13 cellular contexts compared by ENCODE assay signal in genomic region chr2:85741211-85741610, GRCh38. TPM values are rescaled to one million over a fixed set of nuclear protein-coding genes. Genes with fewer than 3 reads are reported as not detected.
DNase-seq lines count a peak whose midpoint lies in the region; ATAC-seq, FAIRE-seq and TF ChIP-seq lines count a peak whose summit lies in the region.
"Had no signal": no experiment of that assay in that cellular context is flagged by ENCODE, and none has a peak within 500 bp of the region (broad histone marks: within the 10 kb centered on the region; RNA-seq: fewer than 3 reads in every experiment).

No MANE protein-coding gene starts in this region.

- no peaks in the 10 kb centered on the region for H3K9me3 ChIP-seq in astrocyte (ENCODE audit: insufficient read depth, low read depth, low read length)
- H3K9me3 ChIP-seq in ovary, result no peaks in the 10 kb centered on the region
- no peaks in the 10 kb centered on the region for H3K9me3 ChIP-seq in uterus

- H3K27me3 ChIP-seq in astrocyte (ENCODE audit: insufficient read depth, low read length) (no peaks in the 10 kb centered on the region), ovary (no peaks in the 10 kb centered on the region), uterus (no peaks in the 10 kb centered on the region)

- FAIRE-seq in astrocyte (lab: Jason Lieb, UNC), result no peak

- H3K4me1 Mint-ChIP-seq in astrocyte (ENCODE audit: low read depth, unreplicated experiment), result peaks cover 32% of the 10 kb centered on the region
- H3K4me1 Mint-ChIP-seq: activated naive CD4-positive, alpha-beta T cell treated with anti-CD3 and anti-CD28 coated beads, Interleukin-2, amount 50 U/mL, for 24 hours had no signal

- peak overlapping the region; percentile 82 for H3K4me2 ChIP-seq in astrocyte (ENCODE audit: low read length)
- H3K4me2 ChIP-seq: KMS-11 had no signal

- H3K4me1 ChIP-seq in astrocyte (ENCODE audit: insufficient read depth, low read length) (peaks cover 45% of the 10 kb centered on the region), ovary (ENCODE audit: insufficient read depth) (peaks cover 33% of the 10 kb centered on the region), uterus (peaks cover 35 to 48% of the 10 kb centered on the region in 2 donors)

- no peaks in the 10 kb centered on the region for H4K20me1 ChIP-seq in astrocyte (ENCODE audit: insufficient read depth, low read length)

- no peaks in the 10 kb centered on the region for H3K79me2 ChIP-seq in astrocyte (ENCODE audit: insufficient read depth, low read length)

- no peak overlapping the region for H3K4me3 Mint-ChIP-seq in astrocyte (ENCODE audit: unreplicated experiment)
- H3K4me3 Mint-ChIP-seq: activated naive CD4-positive, alpha-beta T cell treated with anti-CD3 and anti-CD28 coated beads, Interleukin-2, amount 50 U/mL, for 24 hours; stimulated activated naive CD8-positive, alpha-beta T cell treated with anti-CD3 and anti-CD28 coated beads, Interleukin-15, Interleukin-2, amounts not matched to agents 100 ng/mL and 50 ng/mL, for 24 hours had no signal

- TF ChIP-seq EP300 in ovary (IDR thresholded peaks at IDR 0.05), result no peak

- H3K27ac Mint-ChIP-seq in astrocyte (ENCODE audit: unreplicated experiment), result no peak overlapping the region
- H3K27ac Mint-ChIP-seq: activated naive CD4-positive, alpha-beta T cell treated with anti-CD3 and anti-CD28 coated beads, Interleukin-2, amount 50 U/mL, for 24 hours; stimulated activated naive CD8-positive, alpha-beta T cell treated with anti-CD3 and anti-CD28 coated beads, Interleukin-15, Interleukin-2, amounts not matched to agents 100 ng/mL and 50 ng/mL, for 24 hours had no signal

- ATAC-seq in left cardiac atrium, result peak; percentile 9 to 12
- no peak for ATAC-seq in HG03520 (IDR thresholded peaks at IDR 0.05; ENCODE audit: unreplicated experiment)
- ATAC-seq in HG03039 (IDR thresholded peaks at IDR 0.05; ENCODE audit: unreplicated experiment), result no peak

- H3K36me3 Mint-ChIP-seq in astrocyte (ENCODE audit: low read depth, unreplicated experiment), result peaks cover 1% of the 10 kb centered on the region
- H3K36me3 Mint-ChIP-seq: activated naive CD4-positive, alpha-beta T cell treated with anti-CD3 and anti-CD28 coated beads, Interleukin-2, amount 50 U/mL, for 24 hours had no signal

- H3K4me3 ChIP-seq in astrocyte (ENCODE audit: insufficient read depth, low read depth, low read length) (no peak overlapping the region), ovary (no peak overlapping the region), uterus (no peak overlapping the region)

- H2AFZ ChIP-seq in astrocyte (ENCODE audit: low read depth, low read length), result no peak overlapping the region

- peaks cover 9% of the 10 kb centered on the region for H3K9me3 Mint-ChIP-seq in astrocyte (ENCODE audit: unreplicated experiment)
- H3K9me3 Mint-ChIP-seq: activated naive CD4-positive, alpha-beta T cell treated with anti-CD3 and anti-CD28 coated beads, Interleukin-2, amount 50 U/mL, for 24 hours; stimulated activated naive CD8-positive, alpha-beta T cell treated with anti-CD3 and anti-CD28 coated beads, Interleukin-15, Interleukin-2, amounts not matched to agents 100 ng/mL and 50 ng/mL, for 24 hours had no signal

- TF ChIP-seq POLR2A in ovary (IDR thresholded peaks at IDR 0.05) (no peak), uterus (IDR thresholded peaks at IDR 0.05) (no peak)

- H3K36me3 ChIP-seq in astrocyte (ENCODE audit: insufficient read depth, low read length) (no peaks in the 10 kb centered on the region), ovary (no peaks in the 10 kb centered on the region), uterus (no peaks in the 10 kb centered on the region)

- no peak for TF ChIP-seq CTCF in astrocyte (IDR thresholded peaks at IDR 0.05; ENCODE audit: insufficient read depth, low read depth, low read length)
- no peak for TF ChIP-seq CTCF in ovary (IDR thresholded peaks at IDR 0.05)
- no peak for TF ChIP-seq CTCF in uterus (IDR thresholded peaks at IDR 0.05)

- WGBS in ovary, 3 donors, result 93 to 97% (median 94%) methylated on average over 8 of the region's 8 CpGs

- H3K9ac ChIP-seq in astrocyte (ENCODE audit: low read length), result peak overlapping the region; percentile 72
- H3K9ac ChIP-seq: KMS-11 had no signal

- peak overlapping the region; percentile 81 for H3K27ac ChIP-seq in astrocyte (ENCODE audit: low read depth, low read length)
- peak overlapping the region; percentile 51 to 89 for H3K27ac ChIP-seq in ovary
- H3K27ac ChIP-seq in uterus, result peak overlapping the region; percentile 93 to 96
- H3K27ac ChIP-seq: KMS-11 had no signal

- intact Hi-C loops in left cardiac atrium (cut with DNase I), result no loop called here
- intact Hi-C loops in ovary (cut with DNase I), result loop anchor here in 1 of 4 donors (5.0 kb wide), 1 partner anchor 326 kb away; no protein-coding TSS in a partner anchor
- intact Hi-C loops in uterus (cut with DNase I; ENCODE audit: low total_unique reads), result no loop called here

- no peak for DNase-seq in astrocyte (ENCODE audit: low read depth)
- peak; percentile 57 for DNase-seq in left cardiac atrium
- DNase-seq in ovary, result no peak
- no peak for DNase-seq in uterus
- no peak for DNase-seq in SKM-1 treated with dmso at 0.1 percent for 144 hours (lab: John Stamatoyannopoulos, UW; ENCODE audit: unreplicated experiment)
- DNase-seq: activated CD4-positive, alpha-beta T cell treated with anti-CD3 and anti-CD28 coated beads, Interleukin-2, amount 50 U/mL, for 1 hour; islet precursor cell; NCI-H510A treated with DMSO at 0.1 percent for 48 hours had no signal

- peaks cover 51% of the 10 kb centered on the region for H3K27me3 Mint-ChIP-seq in astrocyte (ENCODE audit: low read depth, unreplicated experiment)

RNA-seq across cellular contexts. Expression of gene ATOH8, which starts 12.6 kb away (rescaled TPM):
- total RNA-seq in astrocyte (1.2 and 1.9 TPM in 2 replicates), left cardiac atrium (10 to 100 TPM; 23.4 to 29.1 TPM), ovary (10 to 100 TPM; 10.7 to 37.7 (median 29.6) TPM), uterus (10 to 100 TPM; 13.2 to 83.0 (median 45.3) TPM)
- 10 to 100 TPM in 1 of 2 donors, 1 to 10 TPM in 1; 9.4 to 37.3 TPM for polyA plus RNA-seq in ovary

RNA-seq across cellular contexts. Expression of gene GNLY, which starts 47.1 kb away (rescaled TPM):
- total RNA-seq in astrocyte, result not detected in 2 replicates
- total RNA-seq in left cardiac atrium, result 1 to 10 TPM in 1 of 2 donors, under 1 TPM in 1; 0.52 to 2.8 TPM
- total RNA-seq in ovary, result 1 to 10 TPM in 5 of 7 donors, under 1 TPM in 2; 0.46 to 5.1 (median 1.1) TPM
- 10 to 100 TPM in 1 of 2 donors, under 1 TPM in 1; 0.67 to 10.8 TPM for polyA plus RNA-seq in ovary
- total RNA-seq in uterus, result 1 to 10 TPM in 2 of 4 donors, under 1 TPM in 1, not detected in 1; 0.48 to 5.9 (median 4.8) TPM

Comparison
In these comparisons a context has a peak if more than half of its experiments do, and no peak if none do; other contexts are left out.
1. ATAC-seq: peak in left cardiac atrium (2 of 2); none in HG03520 (single experiment) and HG03039 (single experiment).
2. Peak in every context shown above with its lines, with median percentiles within 50 percentile points of each other: H3K27ac ChIP-seq.